Comparison of ENCODE assay signal across 8 cellular contexts in genomic region chr17:17824119-17824779, GRCh38. TPM values are rescaled to one million over a fixed set of nuclear protein-coding genes. Genes with fewer than 3 reads are reported as not detected.
DNase-seq lines count a peak whose midpoint lies in the region; ATAC-seq lines count a peak whose summit lies in the region.

No MANE protein-coding gene starts in this region.

- peak; percentile 55 for DNase-seq in NCI-H1694 treated with DMSO at 0.1 percent for 48 hours (lab: John Stamatoyannopoulos, UW)
- DNase-seq in NCI-H1694 (lab: John Stamatoyannopoulos, UW), result no peak
- DNase-seq in activated T-helper 2 cell treated with anti-CD3 and anti-CD28 coated beads, Interferon-gamma antibody, Interleukin-2, Interleukin-4, amounts not matched to agents 10 μg/mL and 5 μg/mL and 100 μg/mL, durations not matched to agents 14 hours and 24 hours and 36 hours (ENCODE audit: low spot score), result no peak
- DNase-seq in glomerular visceral epithelial cell (ENCODE audit: extremely low spot score), result no peak

- H3K36me3 Mint-ChIP-seq in activated T-helper 2 cell treated with anti-CD3 and anti-CD28 coated beads, Interferon-gamma antibody, Interleukin-2, Interleukin-4, amounts not matched to agents 10 μg/mL and 5 μg/mL and 100 μg/mL, durations not matched to agents 14 hours and 24 hours and 36 hours (ENCODE audit: low read depth), result peaks cover 46% of the 10 kb centered on the region
- peaks cover 23% of the 10 kb centered on the region for H3K36me3 Mint-ChIP-seq in stimulated activated naive CD8-positive, alpha-beta T cell treated with anti-CD3 and anti-CD28 coated beads, Interleukin-15, Interleukin-2, amounts not matched to agents 100 ng/mL and 50 ng/mL, for 24 hours (ENCODE audit: low read depth)

- no peaks in the 10 kb centered on the region for H3K27me3 ChIP-seq in iPS-18a (ENCODE audit: control insufficient read depth, insufficient read depth, low read length)

- H3K4me1 Mint-ChIP-seq in activated T-helper 2 cell treated with anti-CD3 and anti-CD28 coated beads, Interferon-gamma antibody, Interleukin-2, Interleukin-4, amounts not matched to agents 10 μg/mL and 5 μg/mL and 100 μg/mL, durations not matched to agents 14 hours and 24 hours and 36 hours (ENCODE audit: low read depth), result peaks cover 75% of the 10 kb centered on the region
- H3K4me1 Mint-ChIP-seq in stimulated activated naive CD8-positive, alpha-beta T cell treated with anti-CD3 and anti-CD28 coated beads, Interleukin-15, Interleukin-2, amounts not matched to agents 100 ng/mL and 50 ng/mL, for 24 hours (ENCODE audit: low read depth), result peaks cover 88% of the 10 kb centered on the region

- H3K36me3 ChIP-seq in iPS-18a (ENCODE audit: control insufficient read depth, low read depth, low read length), result peaks cover 7% of the 10 kb centered on the region

- intact Hi-C loops in activated T-helper 2 cell treated with anti-CD3 and anti-CD28 coated beads, Interferon-gamma antibody, Interleukin-2, Interleukin-4, amounts not matched to agents 10 μg/mL and 5 μg/mL and 100 μg/mL, durations not matched to agents 14 hours and 24 hours and 36 hours (cut with micrococcal nuclease), result loop anchor here (1.0 to 10.0 kb wide), 4 partner anchors 12 to 361 kb away; partner anchors contain the start of genes ALKBH5, ATPAF2, GID4 and SREBF1

- H3K27me3 Mint-ChIP-seq in activated T-helper 2 cell treated with anti-CD3 and anti-CD28 coated beads, Interferon-gamma antibody, Interleukin-2, Interleukin-4, amounts not matched to agents 10 μg/mL and 5 μg/mL and 100 μg/mL, durations not matched to agents 14 hours and 24 hours and 36 hours (ENCODE audit: low read depth), result no peaks in the 10 kb centered on the region
- no peaks in the 10 kb centered on the region for H3K27me3 Mint-ChIP-seq in stimulated activated naive CD8-positive, alpha-beta T cell treated with anti-CD3 and anti-CD28 coated beads, Interleukin-15, Interleukin-2, amounts not matched to agents 100 ng/mL and 50 ng/mL, for 24 hours

- H3K27ac Mint-ChIP-seq in activated T-helper 2 cell treated with anti-CD3 and anti-CD28 coated beads, Interferon-gamma antibody, Interleukin-2, Interleukin-4, amounts not matched to agents 10 μg/mL and 5 μg/mL and 100 μg/mL, durations not matched to agents 14 hours and 24 hours and 36 hours, result peak overlapping the region; percentile 94
- H3K27ac Mint-ChIP-seq in stimulated activated naive CD8-positive, alpha-beta T cell treated with anti-CD3 and anti-CD28 coated beads, Interleukin-15, Interleukin-2, amounts not matched to agents 100 ng/mL and 50 ng/mL, for 24 hours, result peak overlapping the region; percentile 77

- H3K9ac ChIP-seq in iPS-18a (ENCODE audit: low read length), result peak overlapping the region; percentile 24

- H3K4me3 ChIP-seq in iPS-18a (ENCODE audit: low read length), result peak overlapping the region; percentile 51

- ATAC-seq in HG03439 (IDR thresholded peaks at IDR 0.05; ENCODE audit: unreplicated experiment), result peak; percentile 4
- no peak for ATAC-seq in HG03460 (IDR thresholded peaks at IDR 0.05; ENCODE audit: unreplicated experiment)

- peak overlapping the region; percentile 70 for H3K4me3 Mint-ChIP-seq in activated T-helper 2 cell treated with anti-CD3 and anti-CD28 coated beads, Interferon-gamma antibody, Interleukin-2, Interleukin-4, amounts not matched to agents 10 μg/mL and 5 μg/mL and 100 μg/mL, durations not matched to agents 14 hours and 24 hours and 36 hours (ENCODE audit: low read depth)
- peak overlapping the region; percentile 70 for H3K4me3 Mint-ChIP-seq in stimulated activated naive CD8-positive, alpha-beta T cell treated with anti-CD3 and anti-CD28 coated beads, Interleukin-15, Interleukin-2, amounts not matched to agents 100 ng/mL and 50 ng/mL, for 24 hours

- peak overlapping the region; percentile 79 for H3K27ac ChIP-seq in iPS-18a (ENCODE audit: low read length)

- no peaks in the 10 kb centered on the region for H3K9me3 ChIP-seq in iPS-18a (ENCODE audit: control insufficient read depth, low read depth, low read length)

- peaks cover 32% of the 10 kb centered on the region for H3K4me1 ChIP-seq in iPS-18a (ENCODE audit: control insufficient read depth, low read depth, low read length)

- H3K9me3 Mint-ChIP-seq in activated T-helper 2 cell treated with anti-CD3 and anti-CD28 coated beads, Interferon-gamma antibody, Interleukin-2, Interleukin-4, amounts not matched to agents 10 μg/mL and 5 μg/mL and 100 μg/mL, durations not matched to agents 14 hours and 24 hours and 36 hours, result no peaks in the 10 kb centered on the region
- no peaks in the 10 kb centered on the region for H3K9me3 Mint-ChIP-seq in stimulated activated naive CD8-positive, alpha-beta T cell treated with anti-CD3 and anti-CD28 coated beads, Interleukin-15, Interleukin-2, amounts not matched to agents 100 ng/mL and 50 ng/mL, for 24 hours

RNA-seq across cellular contexts. Expression of gene SREBF1, which starts 12.5 kb away (rescaled TPM):
- total RNA-seq in activated T-helper 2 cell treated with anti-CD3 and anti-CD28 coated beads, Interferon-gamma antibody, Interleukin-2, Interleukin-4, amounts not matched to agents 10 μg/mL and 5 μg/mL and 100 μg/mL, durations not matched to agents 14 hours and 24 hours and 36 hours, result 166 and 175 TPM in 2 replicates
